Comparison of ENCODE assay signal across 10 cellular contexts in the genomic region with DNA sequence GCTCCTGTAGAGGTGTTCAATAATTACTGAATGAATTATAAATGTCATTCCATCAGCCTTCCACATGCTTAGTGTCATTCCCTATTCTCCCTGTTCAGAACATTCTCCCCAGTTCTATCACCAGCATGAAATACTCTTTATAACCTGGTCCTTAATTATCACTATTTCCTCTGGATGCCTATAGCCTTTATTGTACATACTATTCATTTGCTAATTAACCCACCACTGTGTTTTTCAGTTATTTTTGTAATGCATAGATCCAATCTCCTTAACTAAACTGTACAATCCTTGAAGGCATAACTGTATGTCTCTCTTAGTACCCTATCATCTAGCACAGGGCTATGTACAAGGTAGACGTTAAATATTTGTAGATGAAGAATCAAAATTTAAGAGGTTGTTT. TPM values are rescaled to one million over a fixed set of nuclear protein-coding genes. Genes with fewer than 3 reads are reported as not detected.
DNase-seq lines count a peak whose midpoint lies in the region; ATAC-seq and TF ChIP-seq lines count a peak whose summit lies in the region.
"Had no signal": no experiment of that assay in that cellular context is flagged by ENCODE, and none has a peak within 500 bp of the region (broad histone marks: within the 10 kb centered on the region; RNA-seq: fewer than 3 reads in every experiment).

No MANE protein-coding gene starts in this region.

- no peak for DNase-seq in activated naive CD4-positive, alpha-beta T cell treated with anti-CD3 and anti-CD28 coated beads for 36 hours
- no peak for DNase-seq in activated naive CD4-positive, alpha-beta T cell treated with anti-CD3 and anti-CD28 coated beads, Interleukin-2, amount 50 U/mL, for 72 hours (ENCODE audit: low spot score in 2 of 2)
- DNase-seq in SK-N-MC (ENCODE audit: low read depth, low spot score) (no peak), fibroblast of lung (ENCODE audit: low read depth in 2 of 2) (no peak), smooth muscle cell (lab: John Stamatoyannopoulos, UW; ENCODE audit: unreplicated experiment) (no peak), H7 (no peak)
- DNase-seq: islet precursor cell, NCI-H1694 had no signal

- peak overlapping the region; percentile 40 for H3K4me3 Mint-ChIP-seq in activated naive CD4-positive, alpha-beta T cell treated with anti-CD3 and anti-CD28 coated beads for 36 hours

- H3K4me3 ChIP-seq in SK-N-MC (peak overlapping the region; percentile 83), fibroblast of lung (replicated peaks in 1 of 4; ENCODE audit: control extremely low read depth in 1 of 4, insufficient read depth in 1 of 4, low read depth in 3 of 4, low read length in 4 of 4) (peak overlapping the region in 1 of 4 experiments; percentile 76), smooth muscle cell (peak overlapping the region; percentile 72), H7 (ENCODE audit: insufficient read depth, low read depth, low read length) (no peak overlapping the region)

- H4K20me1 ChIP-seq in fibroblast of lung (ENCODE audit: control insufficient read depth, extremely low read depth, insufficient read depth, low read length) (no peaks in the 10 kb centered on the region), smooth muscle cell (ENCODE audit: low read depth) (no peaks in the 10 kb centered on the region)

- CTCF ChIA-PET in activated naive CD4-positive, alpha-beta T cell treated with anti-CD3 and anti-CD28 coated beads for 36 hours (lab: Charles Lee), result interaction anchor here (0.6 kb wide), 1 partner anchor 17 kb away, joined by 3 read pairs; no protein-coding TSS in a partner anchor

- peak overlapping the region; percentile 87 for H3K9ac ChIP-seq in SK-N-MC (ENCODE audit: insufficient read length)
- no peak overlapping the region for H3K9ac ChIP-seq in fibroblast of lung (ENCODE audit: insufficient read depth, low read length)
- H3K9ac ChIP-seq in smooth muscle cell (ENCODE audit: low read depth), result no peak overlapping the region

- H3K27me3 ChIP-seq in fibroblast of lung (ENCODE audit: control insufficient read depth, insufficient read depth, low read length), result no peaks in the 10 kb centered on the region
- no peaks in the 10 kb centered on the region for H3K27me3 ChIP-seq in smooth muscle cell (ENCODE audit: low read depth)
- no peaks in the 10 kb centered on the region for H3K27me3 ChIP-seq in H7 (ENCODE audit: control insufficient read depth, insufficient read depth, low read length)

- 68% methylated on average over 1 of the region's 1 CpG for WGBS in smooth muscle cell (ENCODE audit: low lambda C conversion rate)

- peaks cover 48% of the 10 kb centered on the region for H3K4me1 Mint-ChIP-seq in activated naive CD4-positive, alpha-beta T cell treated with anti-CD3 and anti-CD28 coated beads for 36 hours (ENCODE audit: low read depth)

- H3K4me2 ChIP-seq in fibroblast of lung (ENCODE audit: extremely low read depth, insufficient read depth, low read length) (peak overlapping the region; percentile 44), smooth muscle cell (peak overlapping the region; percentile 84)

- no peaks in the 10 kb centered on the region for H3K9me3 ChIP-seq in SK-N-MC (ENCODE audit: low read depth, low read length)
- H3K9me3 ChIP-seq in fibroblast of lung (ENCODE audit: control insufficient read depth, insufficient read depth, low read depth, low read length), result no peaks in the 10 kb centered on the region
- peaks cover 4% of the 10 kb centered on the region for H3K9me3 ChIP-seq in smooth muscle cell (replicated peaks; ENCODE audit: low read depth)

- ATAC-seq in activated naive CD4-positive, alpha-beta T cell treated with anti-CD3 and anti-CD28 coated beads, Interleukin-2, amount 50 U/mL, for 72 hours, result no peak
- ATAC-seq in HG02885 (IDR thresholded peaks at IDR 0.05; ENCODE audit: poor library complexity, unreplicated experiment) (no peak), HG03108 (IDR thresholded peaks at IDR 0.05; ENCODE audit: unreplicated experiment) (no peak)

- intact Hi-C loops in activated naive CD4-positive, alpha-beta T cell treated with anti-CD3 and anti-CD28 coated beads for 36 hours (cut with micrococcal nuclease), result loop anchor here (5.0 kb wide), 3 partner anchors 58 to 1943 kb away; a partner anchor contains a TSS

- H2AFZ ChIP-seq in fibroblast of lung (ENCODE audit: low read length) (no peak overlapping the region), smooth muscle cell (ENCODE audit: low read depth) (no peak overlapping the region)

- H3K4me1 ChIP-seq in fibroblast of lung (ENCODE audit: control insufficient read depth, extremely low read depth, insufficient read depth, low read length) (no peaks in the 10 kb centered on the region), smooth muscle cell (ENCODE audit: low read depth) (no peaks in the 10 kb centered on the region)

- H3K9me3 Mint-ChIP-seq in activated naive CD4-positive, alpha-beta T cell treated with anti-CD3 and anti-CD28 coated beads for 36 hours, result no peaks in the 10 kb centered on the region
- H3K9me3 Mint-ChIP-seq in activated naive CD4-positive, alpha-beta T cell treated with anti-CD3 and anti-CD28 coated beads, Interleukin-2, amount 50 U/mL, for 72 hours, result no peaks in the 10 kb centered on the region

- TF ChIP-seq CTCF in fibroblast of lung (conservative IDR thresholded peaks at IDR 0.05 in 1 of 2, IDR thresholded peaks at IDR 0.05 in 1 of 2; ENCODE audit: low read depth in 1 of 2, low read length in 2 of 2), result no peak
- TF ChIP-seq CTCF in smooth muscle cell (IDR thresholded peaks at IDR 0.05; ENCODE audit: borderline replicate concordance, insufficient read depth, poor library complexity, severe bottlenecking), result no peak

- H3K27ac ChIP-seq in SK-N-MC, result no peak overlapping the region
- no peak overlapping the region for H3K27ac ChIP-seq in fibroblast of lung (ENCODE audit: insufficient read depth, low read length)
- H3K27ac ChIP-seq in smooth muscle cell (ENCODE audit: low read depth), result no peak overlapping the region

- H3K36me3 ChIP-seq in SK-N-MC (ENCODE audit: insufficient read depth, low read length) (no peaks in the 10 kb centered on the region), fibroblast of lung (ENCODE audit: control insufficient read depth, insufficient read depth, low read length) (no peaks in the 10 kb centered on the region), smooth muscle cell (ENCODE audit: low read depth) (no peaks in the 10 kb centered on the region), H7 (replicated peaks; ENCODE audit: control insufficient read depth, insufficient read depth, low read length) (no peaks in the 10 kb centered on the region)

- H3K36me3 Mint-ChIP-seq in activated naive CD4-positive, alpha-beta T cell treated with anti-CD3 and anti-CD28 coated beads for 36 hours (ENCODE audit: low read depth), result peaks cover 5% of the 10 kb centered on the region
- H3K36me3 Mint-ChIP-seq in activated naive CD4-positive, alpha-beta T cell treated with anti-CD3 and anti-CD28 coated beads, Interleukin-2, amount 50 U/mL, for 72 hours, result peaks cover 6 to 16% of the 10 kb centered on the region in 2 donors

- H3K27me3 Mint-ChIP-seq in activated naive CD4-positive, alpha-beta T cell treated with anti-CD3 and anti-CD28 coated beads for 36 hours (ENCODE audit: low read depth), result no peaks in the 10 kb centered on the region

- H3K27ac Mint-ChIP-seq in activated naive CD4-positive, alpha-beta T cell treated with anti-CD3 and anti-CD28 coated beads for 36 hours, result no peak overlapping the region
- H3K27ac Mint-ChIP-seq in activated naive CD4-positive, alpha-beta T cell treated with anti-CD3 and anti-CD28 coated beads, Interleukin-2, amount 50 U/mL, for 72 hours, result no peak overlapping the region

- H3K79me2 ChIP-seq in fibroblast of lung (ENCODE audit: control insufficient read depth, insufficient read depth, low read length) (no peaks in the 10 kb centered on the region), smooth muscle cell (ENCODE audit: low read depth) (peaks cover 3% of the 10 kb centered on the region)

- no peaks in the 10 kb centered on the region for H3F3A ChIP-seq in smooth muscle cell (ENCODE audit: low read depth)

RNA-seq across cellular contexts. Expression of a gene that starts 1.2 kb away (rescaled TPM):
- total RNA-seq in activated naive CD4-positive, alpha-beta T cell treated with anti-CD3 and anti-CD28 coated beads for 36 hours, result 10 to 100 TPM; 46.8 to 47.6 TPM
- 10 to 100 TPM; 38.2 to 53.8 TPM for total RNA-seq in activated naive CD4-positive, alpha-beta T cell treated with anti-CD3 and anti-CD28 coated beads, Interleukin-2, amount 50 U/mL, for 72 hours
- total RNA-seq in fibroblast of lung (30.1 and 30.8 TPM in 2 replicates), smooth muscle cell (20.6 and 30.7 TPM in 2 replicates)
- polyA plus RNA-seq in fibroblast of lung (17.0 and 20.8 TPM in 2 replicates), smooth muscle cell (8.6 and 9.7 TPM in 2 replicates)
- 11.8 and 12.3 TPM in 2 replicates for polyA plus RNA-seq in fibroblast of lung (2012)
- polyA minus RNA-seq in fibroblast of lung (ENCODE audit: low replicate concordance), result 14.6 and 16.8 TPM in 2 replicates
- total RNA-seq in H7 (2014; rRNA removed; shearing (Covaris generic)), result 30.6 and 45.2 TPM in 2 replicates
